26 cellular contexts compared by ENCODE assay signal in genomic region chr2:128490881-128491778, GRCh38.
DNase-seq lines count a peak whose midpoint lies in the region; ATAC-seq and TF ChIP-seq lines count a peak whose summit lies in the region.
"Had no signal": no experiment of that assay in that cellular context is flagged by ENCODE, and none has a peak within 500 bp of the region (broad histone marks: within the 10 kb centered on the region; RNA-seq: fewer than 3 reads in every experiment).

No MANE protein-coding gene starts in this region.

- DNase-seq in coronary artery (ENCODE audit: low spot score) (peak; percentile 47), H4 (ENCODE audit: low spot score) (no peak), RKO (ENCODE audit: low spot score) (no peak)
- DNase-seq in stimulated activated CD4-positive, alpha-beta T cell treated with anti-CD3 and anti-CD28 coated beads, Interleukin-15, amount 100 ng/mL, for 24 hours = no peak
- DNase-seq: activated CD4-positive, alpha-beta T cell treated with anti-CD3 and anti-CD28 coated beads, Interleukin-2, amount 50 U/mL, for 48 hours; activated CD8-positive, alpha-beta memory T cell treated with anti-CD3 and anti-CD28 coated beads, Interleukin-2, amount 50 U/mL, for 4 hours; DMS53; effector memory CD4-positive, alpha-beta T cell; foreskin fibroblast; GF-D8; mesendoderm; naive B cell; NCI-H1105 treated with DMSO at 0.1 percent for 48 hours; NCI-H2029; NCI-H524 treated with DMSO at 0.1 percent for 48 hours; nucleus accumbens; SHP77 treated with DMSO at 0.1 percent for 48 hours; stimulated activated naive CD8-positive, alpha-beta T cell treated with anti-CD3 and anti-CD28 coated beads, Interleukin-15, Interleukin-2, amounts not matched to agents 100 U/mL and 50 U/mL, for 24 hours; thyroid gland had no signal

- TF ChIP-seq CTCF in coronary artery (IDR thresholded peaks at IDR 0.05) (no peak), nephron (IDR thresholded peaks at IDR 0.05; ENCODE audit: unreplicated experiment in 3 of 3) (no peak)

- H3K4me2 ChIP-seq in BLaER1 treated with 17β-estradiol and CSF1 and Interleukin-3, amounts not matched to agents 10 nM and 100 nM = peak overlapping the region; percentile 66 to 93 (median 75)

- peaks cover 32 to 72% (median 49%) of the 10 kb centered on the region in 10 experiments for H3K4me1 ChIP-seq in BLaER1 treated with 17β-estradiol and CSF1 and Interleukin-3, amounts not matched to agents 10 nM and 100 nM
- H3K4me1 ChIP-seq in HUES48 (ENCODE audit: control insufficient read depth, insufficient read depth, low read length) = peaks cover 54% of the 10 kb centered on the region
- H3K4me1 ChIP-seq: thyroid gland had no signal

- H3K36me3 Mint-ChIP-seq in nephron (ENCODE audit: low read depth) = no peaks in the 10 kb centered on the region
- H3K36me3 Mint-ChIP-seq: activated naive CD4-positive, alpha-beta T cell treated with anti-CD3 and anti-CD28 coated beads, Interleukin-2, amount 50 U/mL, for 72 hours had no signal

- H3K27me3 Mint-ChIP-seq in nephron (ENCODE audit: low read depth) = no peaks in the 10 kb centered on the region

- peak overlapping the region in 1 of 11 experiments; percentile 20; a peak in 1 of 22 replicates for H3K9ac ChIP-seq in BLaER1 treated with 17β-estradiol and CSF1 and Interleukin-3, amounts not matched to agents 10 nM and 100 nM
- H3K9ac ChIP-seq in HUES48 (ENCODE audit: low read depth, low read length) = peak overlapping the region; percentile 13; the same call in 1 of the 2 replicates

- no peak overlapping the region for H3K4me3 Mint-ChIP-seq in nephron
- H3K4me3 Mint-ChIP-seq: activated T-helper 17 cell treated with anti-CD3 and anti-CD28 coated beads, Interleukin-2, amount 50 U/mL, for 72 hours; naive B cell had no signal

- H4K20me1 ChIP-seq in BLaER1 treated with 17β-estradiol and CSF1 and Interleukin-3, amounts not matched to agents 10 nM and 100 nM = no peaks in the 10 kb centered on the region

- H3K4me1 Mint-ChIP-seq in nephron = peaks cover 43% of the 10 kb centered on the region
- H3K4me1 Mint-ChIP-seq: activated T-helper 17 cell treated with anti-CD3 and anti-CD28 coated beads, Interleukin-2, amount 50 U/mL, for 72 hours had no signal

- H3K9me3 ChIP-seq in BLaER1 treated with 17β-estradiol and CSF1 and Interleukin-3, amounts not matched to agents 10 nM and 100 nM (replicated peaks in 1 of 11) = peaks cover 0 to 18% (median 11%) of the 10 kb centered on the region in 11 experiments; a peak in 13 of 22 replicates
- no peaks in the 10 kb centered on the region for H3K9me3 ChIP-seq in HUES48 (ENCODE audit: control insufficient read depth, insufficient read depth, low read length)
- H3K9me3 ChIP-seq: thyroid gland had no signal

- peak overlapping the region in 2 of 11 experiments; percentile 30 to 42; a peak in 2 of 22 replicates for H3K27ac ChIP-seq in BLaER1 treated with 17β-estradiol and CSF1 and Interleukin-3, amounts not matched to agents 10 nM and 100 nM
- H3K27ac ChIP-seq in HUES48 (ENCODE audit: low read depth, low read length) (peak overlapping the region; percentile 67), coronary artery (no peak overlapping the region)
- H3K27ac ChIP-seq: heart left ventricle, thyroid gland had no signal

- no peak overlapping the region; a peak in 1 of 20 replicates for H3K4me3 ChIP-seq in BLaER1 treated with 17β-estradiol and CSF1 and Interleukin-3, amounts not matched to agents 10 nM and 100 nM
- H3K4me3 ChIP-seq in HUES48 (ENCODE audit: low read depth, low read length) (peak overlapping the region; percentile 15; the same call in 1 of the 2 replicates), coronary artery (no peak overlapping the region)
- H3K4me3 ChIP-seq: heart left ventricle, thyroid gland had no signal

- ATAC-seq in GM21367 (IDR thresholded peaks at IDR 0.05; ENCODE audit: unreplicated experiment) = no peak
- ATAC-seq: activated T-helper 17 cell treated with anti-CD3 and anti-CD28 coated beads, Interleukin-2, amount 50 U/mL, for 72 hours; heart left ventricle; stimulated activated naive CD8-positive, alpha-beta T cell treated with anti-CD3 and anti-CD28 coated beads, Interleukin-15, Interleukin-2, amounts not matched to agents 100 U/mL and 50 U/mL, for 24 hours had no signal

- H3K36me3 ChIP-seq in BLaER1 treated with 17β-estradiol and CSF1 and Interleukin-3, amounts not matched to agents 10 nM and 100 nM = peaks cover 0 to 9% (median 0%) of the 10 kb centered on the region in 11 experiments; a peak in 3 of 22 replicates
- H3K36me3 ChIP-seq in HUES48 (ENCODE audit: control insufficient read depth, insufficient read depth, low read length) = no peaks in the 10 kb centered on the region
- H3K36me3 ChIP-seq: heart left ventricle, thyroid gland had no signal

- peak overlapping the region; percentile 5 to 59 (median 11) for H3K27ac Mint-ChIP-seq in nephron
- H3K27ac Mint-ChIP-seq: activated naive CD4-positive, alpha-beta T cell treated with anti-CD3 and anti-CD28 coated beads, Interleukin-2, amount 50 U/mL, for 72 hours; activated T-helper 17 cell treated with anti-CD3 and anti-CD28 coated beads, Interleukin-2, amount 50 U/mL, for 72 hours had no signal

- H3K27me3 ChIP-seq in BLaER1 treated with 17β-estradiol and CSF1 and Interleukin-3, amounts not matched to agents 10 nM and 100 nM = no peaks in the 10 kb centered on the region
- H3K27me3 ChIP-seq in HUES48 (ENCODE audit: control insufficient read depth, insufficient read depth, low read length) = no peaks in the 10 kb centered on the region
- H3K27me3 ChIP-seq: thyroid gland had no signal

- H3K9me3 Mint-ChIP-seq in nephron = no peaks in the 10 kb centered on the region
- H3K9me3 Mint-ChIP-seq: activated naive CD4-positive, alpha-beta T cell treated with anti-CD3 and anti-CD28 coated beads, Interleukin-2, amount 50 U/mL, for 72 hours; activated T-helper 17 cell treated with anti-CD3 and anti-CD28 coated beads, Interleukin-2, amount 50 U/mL, for 72 hours had no signal
